14 cellular contexts compared by ENCODE assay signal in genomic region chr21:25171438-25171837, GRCh38.
DNase-seq lines count a peak whose midpoint lies in the region; ATAC-seq and TF ChIP-seq lines count a peak whose summit lies in the region.
"Had no signal": no experiment of that assay in that cellular context is flagged by ENCODE, and none has a peak within 500 bp of the region (broad histone marks: within the 10 kb centered on the region; RNA-seq: fewer than 3 reads in every experiment).

No MANE protein-coding gene starts in this region.

- H3K4me1 ChIP-seq in SK-N-SH (ENCODE audit: control insufficient read depth in 1 of 2, insufficient read depth in 2 of 2, low read depth in 1 of 2, low read length in 1 of 2) = no peaks in the 10 kb centered on the region; a peak in 1 of 4 replicates
- H3K4me1 ChIP-seq in adipocyte (ENCODE audit: control insufficient read depth, insufficient read depth, low read length) = no peaks in the 10 kb centered on the region

- H3K27ac ChIP-seq in SK-N-SH (ENCODE audit: low read depth in 2 of 2, low read length in 1 of 2) = peak overlapping the region in 1 of 2 experiments; percentile 4; a peak in 1 of 4 replicates
- H3K27ac ChIP-seq: KMS-11 had no signal

- no peak overlapping the region for H3K9ac ChIP-seq in SK-N-SH
- no peak overlapping the region for H3K9ac ChIP-seq in adipocyte (ENCODE audit: low read length)
- H3K9ac ChIP-seq: KMS-11 had no signal

- no peak for TF ChIP-seq RAD21 in SK-N-SH (IDR thresholded peaks at IDR 0.05; ENCODE audit: low read length)

- H3K27me3 ChIP-seq in SK-N-SH (ENCODE audit: insufficient read depth) (no peaks in the 10 kb centered on the region), adipocyte (replicated peaks; ENCODE audit: control insufficient read depth, insufficient read depth, low read length) (no peaks in the 10 kb centered on the region), H7 (ENCODE audit: control insufficient read depth, insufficient read depth, low read length) (no peaks in the 10 kb centered on the region)

- H3K9me3 ChIP-seq in SK-N-SH (peaks cover 15% of the 10 kb centered on the region), adipocyte (ENCODE audit: control insufficient read depth, low read length) (peaks cover 11% of the 10 kb centered on the region)

- WGBS in SK-N-SH (ENCODE audit: low lambda C conversion rate) = 83% methylated on average over 6 of the region's 6 CpGs

- no peaks in the 10 kb centered on the region for H4K20me1 ChIP-seq in SK-N-SH (ENCODE audit: insufficient read depth)

- H3K4me2 ChIP-seq in SK-N-SH = no peak overlapping the region
- H3K4me2 ChIP-seq: KMS-11 had no signal

- DNase-seq in SK-N-SH (no peak), NOMO-1 (lab: John Stamatoyannopoulos, UW; ENCODE audit: unreplicated experiment in 2 of 2) (peak; percentile 78 to 93), adipocyte (ENCODE audit: low read depth) (peak; percentile 1), skeletal muscle cell (ENCODE audit: low read depth) (peak; percentile 19), NCI-H1694 (lab: John Stamatoyannopoulos, UW) (no peak), NCI-H524 (lab: John Stamatoyannopoulos, UW) (no peak), H7 (no peak)
- DNase-seq: 8988T, amniotic stem cell, foreskin fibroblast, NCI-H2107, T-helper 2 cell had no signal

- no peaks in the 10 kb centered on the region for H3K79me2 ChIP-seq in SK-N-SH (ENCODE audit: insufficient read depth)

- no peak for TF ChIP-seq EP300 in SK-N-SH (IDR thresholded peaks at IDR 0.05; ENCODE audit: borderline replicate concordance in 1 of 2, low read depth in 1 of 2, low read length in 1 of 2)

- CTCF ChIA-PET in SK-N-SH (lab: Yijun Ruan, JAX) = no interaction called here

- POLR2A ChIA-PET in SK-N-SH (lab: Yijun Ruan, JAX) = no interaction called here

- no peak for TF ChIP-seq CTCF in SK-N-SH (IDR thresholded peaks at IDR 0.05)

- peaks cover 12% of the 10 kb centered on the region for H3F3A ChIP-seq in SK-N-SH (replicated peaks; ENCODE audit: insufficient read depth)

- H2AFZ ChIP-seq in SK-N-SH (ENCODE audit: low read depth) = no peak overlapping the region

- peak; percentile 82; the same call in 2 of the 3 replicates for ATAC-seq in SK-N-SH treated with all-trans-retinoic acid at 6 μM for 48 hours

- H3K4me3 ChIP-seq in SK-N-SH (ENCODE audit: low read depth in 2 of 2, low read length in 1 of 2) (no peak overlapping the region), adipocyte (ENCODE audit: low read length) (no peak overlapping the region), skeletal muscle cell (ENCODE audit: low read depth, low read length) (no peak overlapping the region), H7 (ENCODE audit: insufficient read depth, low read depth, low read length) (no peak overlapping the region)

- H3K36me3 ChIP-seq in SK-N-SH (replicated peaks in 1 of 2; ENCODE audit: control insufficient read depth in 1 of 2, insufficient read depth in 2 of 2, low read length in 1 of 2) = peaks cover 0 to 3% of the 10 kb centered on the region in 2 experiments
- H3K36me3 ChIP-seq in adipocyte (ENCODE audit: control insufficient read depth, insufficient read depth, low read length, severe bottlenecking) = no peaks in the 10 kb centered on the region
- H3K36me3 ChIP-seq in H7 (replicated peaks; ENCODE audit: control insufficient read depth, insufficient read depth, low read length) = no peaks in the 10 kb centered on the region

- 0 out of 2 replicates have a peak, but pooled peaks cover 3% of the 10 kb centered on the region for H3K9me2 ChIP-seq in SK-N-SH

TF ChIP-seq in SK-N-SH treated with all-trans-retinoic acid at 6 μM for 48 hours, 23 proteins besides CTCF, POLR2A, EP300 and RAD21 (continues in another document):
- TF ChIP-seq ESRRG (CRISPR knock-in tag; IDR thresholded peaks at IDR 0.05) (no peak), ZNF8 (CRISPR knock-in tag; IDR thresholded peaks at IDR 0.05) (no peak), OSR1 (CRISPR knock-in tag; IDR thresholded peaks at IDR 0.05) (no peak), ISL1 (CRISPR knock-in tag; IDR thresholded peaks at IDR 0.05) (no peak), TOX (CRISPR knock-in tag; IDR thresholded peaks at IDR 0.05; ENCODE audit: borderline replicate concordance) (no peak), ZNF565 (CRISPR knock-in tag; conservative IDR thresholded peaks at IDR 0.05; ENCODE audit: low read depth) (no peak), TCF4 (CRISPR knock-in tag; IDR thresholded peaks at IDR 0.05; ENCODE audit: borderline replicate concordance) (no peak), ZC3H10 (CRISPR knock-in tag; IDR thresholded peaks at IDR 0.05) (no peak), RARB (CRISPR knock-in tag; IDR thresholded peaks at IDR 0.05) (no peak), ZFP3 (CRISPR knock-in tag; IDR thresholded peaks at IDR 0.05) (no peak), GLIS3 (CRISPR knock-in tag; IDR thresholded peaks at IDR 0.05) (no peak)
- TF ChIP-seq, protein P1, sequence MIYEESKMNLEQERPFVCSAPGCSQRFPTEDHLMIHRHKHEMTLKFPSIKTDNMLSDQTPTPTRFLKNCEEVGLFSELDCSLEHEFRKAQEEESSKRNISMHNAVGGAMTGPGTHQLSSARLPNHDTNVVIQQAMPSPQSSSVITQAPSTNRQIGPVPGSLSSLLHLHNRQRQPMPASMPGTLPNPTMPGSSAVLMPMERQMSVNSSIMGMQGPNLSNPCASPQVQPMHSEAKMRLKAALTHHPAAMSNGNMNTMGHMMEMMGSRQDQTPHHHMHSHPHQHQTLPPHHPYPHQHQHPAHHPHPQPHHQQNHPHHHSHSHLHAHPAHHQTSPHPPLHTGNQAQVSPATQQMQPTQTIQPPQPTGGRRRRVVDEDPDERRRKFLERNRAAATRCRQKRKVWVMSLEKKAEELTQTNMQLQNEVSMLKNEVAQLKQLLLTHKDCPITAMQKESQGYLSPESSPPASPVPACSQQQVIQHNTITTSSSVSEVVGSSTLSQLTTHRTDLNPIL (CRISPR knock-in tag; IDR thresholded peaks at IDR 0.05; ENCODE audit: low read depth) = no peak
- TF ChIP-seq, protein P2, sequence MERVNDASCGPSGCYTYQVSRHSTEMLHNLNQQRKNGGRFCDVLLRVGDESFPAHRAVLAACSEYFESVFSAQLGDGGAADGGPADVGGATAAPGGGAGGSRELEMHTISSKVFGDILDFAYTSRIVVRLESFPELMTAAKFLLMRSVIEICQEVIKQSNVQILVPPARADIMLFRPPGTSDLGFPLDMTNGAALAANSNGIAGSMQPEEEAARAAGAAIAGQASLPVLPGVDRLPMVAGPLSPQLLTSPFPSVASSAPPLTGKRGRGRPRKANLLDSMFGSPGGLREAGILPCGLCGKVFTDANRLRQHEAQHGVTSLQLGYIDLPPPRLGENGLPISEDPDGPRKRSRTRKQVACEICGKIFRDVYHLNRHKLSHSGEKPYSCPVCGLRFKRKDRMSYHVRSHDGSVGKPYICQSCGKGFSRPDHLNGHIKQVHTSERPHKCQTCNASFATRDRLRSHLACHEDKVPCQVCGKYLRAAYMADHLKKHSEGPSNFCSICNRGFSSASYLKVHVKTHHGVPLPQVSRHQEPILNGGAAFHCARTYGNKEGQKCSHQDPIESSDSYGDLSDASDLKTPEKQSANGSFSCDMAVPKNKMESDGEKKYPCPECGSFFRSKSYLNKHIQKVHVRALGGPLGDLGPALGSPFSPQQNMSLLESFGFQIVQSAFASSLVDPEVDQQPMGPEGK (CRISPR knock-in tag; IDR thresholded peaks at IDR 0.05; ENCODE audit: borderline replicate concordance) = no peak

TF ChIP-seq in SK-N-SH, 30 proteins besides CTCF, POLR2A, EP300 and RAD21:
- TF ChIP-seq TAF1 (IDR thresholded peaks at IDR 0.05; ENCODE audit: borderline replicate concordance, low read depth, low read length) = no peak
- TF ChIP-seq FOXM1 (IDR thresholded peaks at IDR 0.05; ENCODE audit: low read depth) = no peak
- TF ChIP-seq RXRA (IDR thresholded peaks at IDR 0.05; ENCODE audit: borderline replicate concordance, low read depth) = no peak
- TF ChIP-seq MEF2A (IDR thresholded peaks at IDR 0.05; ENCODE audit: borderline replicate concordance, low read depth) = no peak
- no peak for TF ChIP-seq NFIC (IDR thresholded peaks at IDR 0.05; ENCODE audit: borderline replicate concordance)
TF ChIP-seq in SK-N-SH: peak in this region for 0.

Comparison
In these comparisons a context has a peak if more than half of its experiments do, and no peak if none do; other contexts are left out.
1. DNase-seq: peak in NOMO-1 (2 of 2), adipocyte (single experiment) and skeletal muscle cell (single experiment); none in SK-N-SH (single experiment), NCI-H1694 (single experiment), NCI-H524 (0 of 2) and H7 (single experiment).